ENCODE assay signal across 24 cellular contexts in the genomic region with DNA sequence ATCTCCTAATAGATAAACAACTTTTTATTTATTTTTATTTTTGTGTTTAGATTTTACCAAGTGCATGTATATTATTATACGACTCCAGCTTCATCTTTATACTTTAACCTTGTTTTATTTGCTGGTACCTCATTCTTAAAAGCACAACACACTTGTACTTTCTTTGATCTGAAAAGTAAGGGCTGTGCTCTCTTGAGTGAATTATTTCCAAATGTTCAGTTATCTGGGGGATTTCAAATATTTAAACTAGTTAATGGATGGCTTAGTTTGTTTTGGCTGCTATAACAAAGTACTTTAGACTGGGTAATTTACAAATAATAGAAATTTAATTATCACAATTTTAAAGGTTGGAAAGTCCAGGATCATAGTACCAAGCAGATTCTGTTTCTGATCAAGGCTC.
A peak's percentile ranks its signal among the peaks of the same experiment; 100 is the strongest.
DNase-seq lines count a peak whose midpoint lies in the region; ATAC-seq, FAIRE-seq and TF ChIP-seq lines count a peak whose summit lies in the region.
"Had no signal": no experiment of that assay in that cellular context is flagged by ENCODE, and none has a peak within 500 bp of the region (broad histone marks: within the 10 kb centered on the region; RNA-seq: fewer than 3 reads in every experiment).

No MANE protein-coding gene starts in this region.

- H3K36me3 ChIP-seq in Karpas-422 (ENCODE audit: insufficient read depth, low read length), result no peaks in the 10 kb centered on the region
- H3K36me3 ChIP-seq: BE2C, BLaER1 had no signal

- H3K4me3 ChIP-seq in Karpas-422 (ENCODE audit: low read length), result no peak overlapping the region
- H3K4me3 ChIP-seq: BLaER1 had no signal

- no peaks in the 10 kb centered on the region for H3K9me3 Mint-ChIP-seq in mesothelial cell of epicardium

- DNase-seq in Karpas-422 (no peak), mesothelial cell of epicardium (ENCODE audit: low spot score in 2 of 2, unreplicated experiment in 2 of 2) (no peak), foreskin melanocyte (no peak)
- DNase-seq: 8988T; ACHN; BE2C; C1 segment of cervical spinal cord; CD4-positive, CD25-positive, alpha-beta regulatory T cell; CD8-positive, alpha-beta memory T cell; COR-L47; DMS 273 treated with DMSO at 0.1 percent for 48 hours; DMS153; DMS53; DMS79; DND-41; EL; GF-D8 had no signal

- H3K27me3 ChIP-seq in Karpas-422 (ENCODE audit: low read length), result no peaks in the 10 kb centered on the region
- H3K27me3 ChIP-seq: BE2C, BLaER1 had no signal

- no peaks in the 10 kb centered on the region for H3K9me3 ChIP-seq in Karpas-422 (ENCODE audit: low read length)
- H3K9me3 ChIP-seq: BE2C, BLaER1 had no signal

- H3K4me1 ChIP-seq in Karpas-422 (ENCODE audit: low read length), result peaks cover 4% of the 10 kb centered on the region; the same call in 1 of the 2 replicates
- H3K4me1 ChIP-seq: BLaER1 had no signal

- peak overlapping the region; percentile 14 for H3K27ac Mint-ChIP-seq in mesothelial cell of epicardium
- H3K27ac Mint-ChIP-seq: CD14-positive monocyte; CD4-positive, alpha-beta memory T cell; CD4-positive, CD25-positive, alpha-beta regulatory T cell; CD8-positive, alpha-beta memory T cell had no signal

- H3K9ac ChIP-seq in Karpas-422 (ENCODE audit: low read length), result no peak overlapping the region
- H3K9ac ChIP-seq: BLaER1 had no signal

- no peak for TF ChIP-seq CTCF in mesothelial cell of epicardium (IDR thresholded peaks at IDR 0.05; ENCODE audit: unreplicated experiment)

- H3K27ac ChIP-seq in Karpas-422 (ENCODE audit: low read length), result no peak overlapping the region
- H3K27ac ChIP-seq: BLaER1 had no signal

- H3K79me2 ChIP-seq in Karpas-422 (ENCODE audit: low read length), result no peaks in the 10 kb centered on the region

- no peaks in the 10 kb centered on the region for H3K9me2 ChIP-seq in Karpas-422 (replicated peaks; ENCODE audit: insufficient read depth, low read length)

- no peak overlapping the region for H3K4me3 Mint-ChIP-seq in mesothelial cell of epicardium
- H3K4me3 Mint-ChIP-seq: CD14-positive monocyte; CD4-positive, alpha-beta memory T cell; CD4-positive, CD25-positive, alpha-beta regulatory T cell; CD8-positive, alpha-beta memory T cell had no signal

- no peak overlapping the region for H3K4me2 ChIP-seq in Karpas-422 (ENCODE audit: low read depth, low read length, poor library complexity, severe bottlenecking)
- H3K4me2 ChIP-seq: BLaER1 had no signal

- no peaks in the 10 kb centered on the region for H4K20me1 ChIP-seq in Karpas-422 (ENCODE audit: insufficient read depth, low read depth, low read length)
- H4K20me1 ChIP-seq: BLaER1 had no signal

- FAIRE-seq in G401.6 (lab: Jason Lieb, UNC), result peak; percentile 15
- FAIRE-seq: A204.1, GM12891 had no signal

- peak overlapping the region; percentile 82; the same call in 1 of the 2 replicates for H2AFZ ChIP-seq in Karpas-422 (ENCODE audit: low read length)

- no peak for ATAC-seq in HG03280 (IDR thresholded peaks at IDR 0.05; ENCODE audit: unreplicated experiment)

- no peaks in the 10 kb centered on the region for H3K27me3 Mint-ChIP-seq in mesothelial cell of epicardium (ENCODE audit: low read depth)
- H3K27me3 Mint-ChIP-seq: CD4-positive, alpha-beta memory T cell; CD4-positive, CD25-positive, alpha-beta regulatory T cell; CD8-positive, alpha-beta memory T cell had no signal

- no peaks in the 10 kb centered on the region for H3K36me3 Mint-ChIP-seq in mesothelial cell of epicardium
- H3K36me3 Mint-ChIP-seq: CD14-positive monocyte; CD4-positive, alpha-beta memory T cell; CD4-positive, CD25-positive, alpha-beta regulatory T cell; CD8-positive, alpha-beta memory T cell had no signal

- H3K4me1 Mint-ChIP-seq in mesothelial cell of epicardium, result peaks cover under 1% of the 10 kb centered on the region
- H3K4me1 Mint-ChIP-seq: CD14-positive monocyte; CD4-positive, alpha-beta memory T cell; CD4-positive, CD25-positive, alpha-beta regulatory T cell; CD8-positive, alpha-beta memory T cell had no signal
